38 cellular contexts compared by ENCODE assay signal in the genomic region with DNA sequence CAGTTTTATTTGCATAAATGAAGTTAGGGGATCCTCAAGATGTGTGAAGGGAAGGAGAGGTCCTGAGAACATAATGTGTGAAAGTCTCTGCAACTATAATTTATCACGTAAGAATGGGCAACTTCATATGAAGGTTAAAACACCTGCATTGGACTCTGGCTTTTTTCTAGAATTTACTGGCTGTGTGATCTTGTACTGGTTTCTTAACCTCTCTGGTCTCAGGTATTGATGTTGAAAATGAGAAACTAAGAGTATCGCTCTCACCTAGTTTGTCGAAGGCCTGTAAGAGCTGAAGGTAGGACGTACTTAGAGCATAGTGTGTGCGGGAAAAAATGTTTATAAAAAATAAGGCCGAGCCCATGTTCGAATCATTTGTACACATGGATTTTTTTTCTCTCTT.
"Had no signal": no experiment of that assay in that cellular context is flagged by ENCODE, and none has a peak within 500 bp of the region (broad histone marks: within the 10 kb centered on the region; RNA-seq: fewer than 3 reads in every experiment).

No MANE protein-coding gene starts in this region.

- H3K36me3 ChIP-seq: adrenal gland, cardiac muscle cell had no signal

- H3K9me3 ChIP-seq: adrenal gland had no signal

- H3K27ac Mint-ChIP-seq: activated B cell treated with CpG ODN at 0.5 μM for 24 hours; activated CD4-positive, alpha-beta memory T cell treated with anti-CD3 and anti-CD28 coated beads for 36 hours; activated CD4-positive, alpha-beta T cell treated with anti-CD3 and anti-CD28 coated beads, Interleukin-2, amount 10 ng/mL, durations not matched to agents 24 days and 14 days; activated CD8-positive, alpha-beta T cell treated with anti-CD3 and anti-CD28 coated beads for 36 hours; activated naive CD4-positive, alpha-beta T cell treated with anti-CD3 and anti-CD28 coated beads for 36 hours; activated naive CD4-positive, alpha-beta T cell treated with anti-CD3 and anti-CD28 coated beads, Interleukin-2, amount 50 U/mL, for 72 hours; activated naive CD8-positive, alpha-beta T cell treated with anti-CD3 and anti-CD28 coated beads for 36 hours; activated T-cell treated with anti-CD3 and anti-CD28 coated beads, Interleukin-2, amount 50 U/mL, for 72 hours; activated T-helper 1 cell treated with anti-CD3 and anti-CD28 coated beads, Interleukin-12 subunit alpha, Interleukin-12 subunit beta, Interleukin-2, Interleukin-4 antibody, amounts not matched to agents 30 ng/mL and 10 ng/mL and 1 ng/mL, durations not matched to agents 14 hours and 24 hours and 36 hours; activated T-helper 17 cell treated with anti-CD3 and anti-CD28 coated beads, Interleukin-2, amount 50 U/mL, for 72 hours; T-helper 1 cell treated with Interleukin-12 subunit alpha and Interleukin-12 subunit beta and Interleukin-4 antibody, amounts not matched to agents 30 μg/mL and 1 μg/mL, for 36 hours; T-helper 2 cell treated with Interferon-gamma antibody and Interleukin-4, amounts not matched to agents 5 μg/mL and 100 μg/mL, for 36 hours had no signal

- H3K4me3 Mint-ChIP-seq: activated B cell treated with CpG ODN at 0.5 μM for 24 hours; activated CD4-positive, alpha-beta memory T cell treated with anti-CD3 and anti-CD28 coated beads for 36 hours; activated CD4-positive, alpha-beta T cell treated with anti-CD3 and anti-CD28 coated beads, Interleukin-2, amount 10 ng/mL, durations not matched to agents 24 days and 14 days; activated CD8-positive, alpha-beta T cell treated with anti-CD3 and anti-CD28 coated beads for 36 hours; activated naive CD4-positive, alpha-beta T cell treated with anti-CD3 and anti-CD28 coated beads for 36 hours; activated naive CD8-positive, alpha-beta T cell treated with anti-CD3 and anti-CD28 coated beads for 36 hours; activated T-cell treated with anti-CD3 and anti-CD28 coated beads, Interleukin-2, amount 50 U/mL, for 4 hours; activated T-cell treated with anti-CD3 and anti-CD28 coated beads, Interleukin-2, amount 50 U/mL, for 72 hours; activated T-helper 1 cell treated with anti-CD3 and anti-CD28 coated beads, Interleukin-12 subunit alpha, Interleukin-12 subunit beta, Interleukin-2, Interleukin-4 antibody, amounts not matched to agents 30 ng/mL and 10 ng/mL and 1 ng/mL, durations not matched to agents 14 hours and 24 hours and 36 hours; activated T-helper 17 cell treated with anti-CD3 and anti-CD28 coated beads, Interleukin-2, amount 50 U/mL, for 72 hours; brain; central memory CD8-positive, alpha-beta T cell; T-helper 1 cell treated with Interleukin-12 subunit alpha and Interleukin-12 subunit beta and Interleukin-4 antibody, amounts not matched to agents 30 μg/mL and 1 μg/mL, for 36 hours; T-helper 2 cell treated with Interferon-gamma antibody and Interleukin-4, amounts not matched to agents 5 μg/mL and 100 μg/mL, for 36 hours had no signal

- H3K27me3 ChIP-seq: adrenal gland, cardiac muscle cell had no signal

- ATAC-seq: activated CD8-positive, alpha-beta T cell treated with anti-CD3 and anti-CD28 coated beads for 36 hours; activated naive CD4-positive, alpha-beta T cell treated with anti-CD3 and anti-CD28 coated beads, Interleukin-2, amount 50 U/mL, for 72 hours; activated T-cell treated with anti-CD3 and anti-CD28 coated beads, Interleukin-2, amount 50 U/mL, for 4 hours; activated T-cell treated with anti-CD3 and anti-CD28 coated beads, Interleukin-2, amount 50 U/mL, for 72 hours; activated T-helper 17 cell treated with anti-CD3 and anti-CD28 coated beads, Interleukin-2, amount 50 U/mL, for 72 hours had no signal

- H3K27ac ChIP-seq: adrenal gland, cardiac muscle cell, VCaP had no signal

- DNase-seq: activated B cell treated with CpG ODN at 0.5 μM for 24 hours; activated CD4-positive, alpha-beta memory T cell treated with anti-CD3 and anti-CD28 coated beads for 36 hours; activated CD4-positive, alpha-beta T cell treated with anti-CD3 and anti-CD28 coated beads for 4 hours; activated CD4-positive, alpha-beta T cell treated with anti-CD3 and anti-CD28 coated beads, Interleukin-2, amount 10 ng/mL, durations not matched to agents 24 days and 14 days; activated CD4-positive, alpha-beta T cell treated with anti-CD3 and anti-CD28 coated beads, Interleukin-2, amount 50 U/mL, for 1 hour; activated CD4-positive, alpha-beta T cell treated with anti-CD3 and anti-CD28 coated beads, Interleukin-2, amount 50 U/mL, for 4 hours; activated CD4-positive, CD25-positive, alpha-beta regulatory T cell treated with anti-CD3 and anti-CD28 coated beads, Interleukin-2, amount 50 U/mL, for 72 hours; activated CD8-positive, alpha-beta memory T cell treated with anti-CD3 and anti-CD28 coated beads, Interleukin-2, amount 50 U/mL, for 4 hours; activated CD8-positive, alpha-beta T cell treated with anti-CD3 and anti-CD28 coated beads for 36 hours; activated effector memory CD4-positive, alpha-beta T cell treated with anti-CD3 and anti-CD28 coated beads, Interleukin-2, amount 50 U/mL, for 16 hours; activated gamma-delta T cell treated with Interleukin-2 at 50 U/mL for 16 hours; activated naive CD4-positive, alpha-beta T cell; activated naive CD4-positive, alpha-beta T cell treated with anti-CD3 and anti-CD28 coated beads for 36 hours; activated naive CD4-positive, alpha-beta T cell treated with anti-CD3 and anti-CD28 coated beads, Interleukin-2, amount 50 U/mL, for 16 hours; activated naive CD8-positive, alpha-beta T cell treated with anti-CD3 and anti-CD28 coated beads for 36 hours; activated T-cell treated with anti-CD3 and anti-CD28 coated beads for 4 hours; activated T-cell treated with anti-CD3 and anti-CD28 coated beads, Interleukin-2, amount 50 U/mL, for 1 hour; activated T-cell treated with anti-CD3 and anti-CD28 coated beads, Interleukin-2, amount 50 U/mL, for 4 hours; activated T-cell treated with anti-CD3 and anti-CD28 coated beads, Interleukin-2, amount 50 U/mL, for 72 hours; adrenal gland; amniotic stem cell; aorta; caudate nucleus; cerebellar nuclear complex; T-helper 1 cell; T-helper 2 cell; T-helper 9 cell had no signal

- H3K4me1 Mint-ChIP-seq: activated B cell treated with CpG ODN at 0.5 μM for 24 hours; activated naive CD8-positive, alpha-beta T cell treated with anti-CD3 and anti-CD28 coated beads for 36 hours; activated T-helper 17 cell treated with anti-CD3 and anti-CD28 coated beads, Interleukin-2, amount 50 U/mL, for 72 hours; central memory CD8-positive, alpha-beta T cell had no signal

- H3K9me3 Mint-ChIP-seq: activated B cell treated with CpG ODN at 0.5 μM for 24 hours; activated CD4-positive, alpha-beta memory T cell treated with anti-CD3 and anti-CD28 coated beads for 36 hours; activated CD4-positive, alpha-beta T cell treated with anti-CD3 and anti-CD28 coated beads, Interleukin-2, amount 10 ng/mL, durations not matched to agents 24 days and 14 days; activated CD8-positive, alpha-beta T cell treated with anti-CD3 and anti-CD28 coated beads for 36 hours; activated naive CD4-positive, alpha-beta T cell treated with anti-CD3 and anti-CD28 coated beads for 36 hours; activated naive CD4-positive, alpha-beta T cell treated with anti-CD3 and anti-CD28 coated beads, Interleukin-2, amount 50 U/mL, for 72 hours; activated naive CD8-positive, alpha-beta T cell treated with anti-CD3 and anti-CD28 coated beads for 36 hours; activated T-cell treated with anti-CD3 and anti-CD28 coated beads, Interleukin-2, amount 50 U/mL, for 4 hours; activated T-cell treated with anti-CD3 and anti-CD28 coated beads, Interleukin-2, amount 50 U/mL, for 72 hours; activated T-helper 1 cell treated with anti-CD3 and anti-CD28 coated beads, Interleukin-12 subunit alpha, Interleukin-12 subunit beta, Interleukin-2, Interleukin-4 antibody, amounts not matched to agents 30 ng/mL and 10 ng/mL and 1 ng/mL, durations not matched to agents 14 hours and 24 hours and 36 hours; activated T-helper 17 cell treated with anti-CD3 and anti-CD28 coated beads, Interleukin-2, amount 50 U/mL, for 72 hours; central memory CD8-positive, alpha-beta T cell; T-helper 1 cell treated with Interleukin-12 subunit alpha and Interleukin-12 subunit beta and Interleukin-4 antibody, amounts not matched to agents 30 μg/mL and 1 μg/mL, for 36 hours; T-helper 2 cell treated with Interferon-gamma antibody and Interleukin-4, amounts not matched to agents 5 μg/mL and 100 μg/mL, for 36 hours had no signal

- H3K4me1 ChIP-seq: adrenal gland had no signal

- H3K4me3 ChIP-seq: adrenal gland, cardiac muscle cell had no signal

- FAIRE-seq: bronchial epithelial cell, TTC549 had no signal

- H3K36me3 Mint-ChIP-seq: activated CD4-positive, alpha-beta memory T cell treated with anti-CD3 and anti-CD28 coated beads for 36 hours; activated naive CD4-positive, alpha-beta T cell treated with anti-CD3 and anti-CD28 coated beads, Interleukin-2, amount 50 U/mL, for 72 hours; activated naive CD8-positive, alpha-beta T cell treated with anti-CD3 and anti-CD28 coated beads for 36 hours; brain had no signal
